Comparison of ENCODE assay signal across 13 cellular contexts in genomic region chr20:14902432-14903089, GRCh38.
DNase-seq lines count a peak whose midpoint lies in the region; ATAC-seq and TF ChIP-seq lines count a peak whose summit lies in the region.
"Had no signal": no experiment of that assay in that cellular context is flagged by ENCODE, and none has a peak within 500 bp of the region (broad histone marks: within the 10 kb centered on the region; RNA-seq: fewer than 3 reads in every experiment).

No MANE protein-coding gene starts in this region.

- H3K4me1 Mint-ChIP-seq in activated CD8-positive, alpha-beta memory T cell treated with anti-CD3 and anti-CD28 coated beads, Interleukin-2, amount 10 ng/mL, durations not matched to agents 7 days and 5 days, result no peaks in the 10 kb centered on the region

- TF ChIP-seq POLR2A in Peyer's patch (IDR thresholded peaks at IDR 0.05), result no peak

- no peaks in the 10 kb centered on the region for H3K4me1 ChIP-seq in Peyer's patch
- H3K4me1 ChIP-seq: transverse colon had no signal

- H3K27me3 Mint-ChIP-seq in activated CD8-positive, alpha-beta memory T cell treated with anti-CD3 and anti-CD28 coated beads, Interleukin-2, amount 10 ng/mL, durations not matched to agents 7 days and 5 days, result no peaks in the 10 kb centered on the region

- H3K36me3 ChIP-seq in Peyer's patch, result no peaks in the 10 kb centered on the region
- H3K36me3 ChIP-seq: cardiac muscle cell, transverse colon had no signal

- ATAC-seq in GM18517 (IDR thresholded peaks at IDR 0.05; ENCODE audit: unreplicated experiment), result peak; percentile 98
- peak; percentile 99 for ATAC-seq in GM21423 (IDR thresholded peaks at IDR 0.05; ENCODE audit: unreplicated experiment)
- peak; percentile 88 for ATAC-seq in HG03060 (IDR thresholded peaks at IDR 0.05; ENCODE audit: low read depth, unreplicated experiment)
- ATAC-seq in activated CD8-positive, alpha-beta memory T cell treated with anti-CD3 and anti-CD28 coated beads, Interleukin-2, amount 10 ng/mL, durations not matched to agents 7 days and 5 days, result no peak

- H3K4me3 Mint-ChIP-seq in activated CD8-positive, alpha-beta memory T cell treated with anti-CD3 and anti-CD28 coated beads, Interleukin-2, amount 10 ng/mL, durations not matched to agents 7 days and 5 days, result no peak overlapping the region

- H3K27me3 ChIP-seq in Peyer's patch, result no peaks in the 10 kb centered on the region
- H3K27me3 ChIP-seq: cardiac muscle cell, transverse colon had no signal

- no peak for TF ChIP-seq CTCF in Peyer's patch (IDR thresholded peaks at IDR 0.05)

- H3K27ac Mint-ChIP-seq in activated CD8-positive, alpha-beta memory T cell treated with anti-CD3 and anti-CD28 coated beads, Interleukin-2, amount 10 ng/mL, durations not matched to agents 7 days and 5 days, result no peak overlapping the region

- no peaks in the 10 kb centered on the region for H3K9me3 ChIP-seq in Peyer's patch
- H3K9me3 ChIP-seq: transverse colon had no signal

- H3K4me3 ChIP-seq in Peyer's patch, result no peak overlapping the region
- H3K4me3 ChIP-seq: cardiac muscle cell, transverse colon had no signal

- H3K9me3 Mint-ChIP-seq in activated CD8-positive, alpha-beta memory T cell treated with anti-CD3 and anti-CD28 coated beads, Interleukin-2, amount 10 ng/mL, durations not matched to agents 7 days and 5 days (ENCODE audit: low read depth), result peaks cover 10% of the 10 kb centered on the region

- H3K27ac ChIP-seq in Peyer's patch, result no peak overlapping the region
- H3K27ac ChIP-seq: C4-2B, cardiac muscle cell, transverse colon had no signal

- H3K36me3 Mint-ChIP-seq in activated CD8-positive, alpha-beta memory T cell treated with anti-CD3 and anti-CD28 coated beads, Interleukin-2, amount 10 ng/mL, durations not matched to agents 7 days and 5 days, result no peaks in the 10 kb centered on the region

- DNase-seq in NOMO-1 treated with DMSO at 0.1 percent for 48 hours (lab: John Stamatoyannopoulos, UW; ENCODE audit: unreplicated experiment) (peak; percentile 96), Peyer's patch (no peak)
- no peak for DNase-seq in activated CD8-positive, alpha-beta memory T cell treated with anti-CD3 and anti-CD28 coated beads, Interleukin-2, amount 10 ng/mL, durations not matched to agents 7 days and 5 days
- no peak for DNase-seq in activated naive CD4-positive, alpha-beta T cell (lab: John Stamatoyannopoulos, UW)
- DNase-seq in activated CD8-positive, alpha-beta memory T cell treated with anti-CD3 and anti-CD28 coated beads, Interleukin-2, amount 50 U/mL, for 48 hours, result no peak
- DNase-seq: KBM-7, NCI-H226, transverse colon had no signal

- CTCF ChIA-PET in activated CD8-positive, alpha-beta memory T cell treated with anti-CD3 and anti-CD28 coated beads, Interleukin-2, amount 10 ng/mL, durations not matched to agents 7 days and 5 days (lab: Charles Lee), result no interaction called here
